In genomic region chr1:183470147-183470960, GRCh38 we compare ENCODE assay signal across 8 cellular contexts. TPM values are rescaled to one million over a fixed set of nuclear protein-coding genes. Genes with fewer than 3 reads are reported as not detected.
A peak's percentile ranks its signal among the peaks of the same experiment; 100 is the strongest.
DNase-seq lines count a peak whose midpoint lies in the region; ATAC-seq, FAIRE-seq and TF ChIP-seq lines count a peak whose summit lies in the region.

No MANE protein-coding gene starts in this region.

- no peak overlapping the region for H3K23ac ChIP-seq in H1 (ENCODE audit: insufficient read length)

- no peak overlapping the region for H3K4ac ChIP-seq in H1 (replicated peaks; ENCODE audit: insufficient read length, low read depth, low read length)

- no peak overlapping the region for H3K14ac ChIP-seq in H1 (ENCODE audit: insufficient read length)

- WGBS in H1 (ENCODE audit: extremely low coverage in 1 of 2, insufficient coverage in 1 of 2, insufficient read length in 1 of 2, insufficient replicate concordance in 2 of 2, low coverage in 1 of 2, low lambda C conversion rate in 2 of 2, missing lambda C conversion rate in 1 of 2), 2 experiments, result 4% methylated on average over 20 of the region's 26 CpGs; no CpG with 5 or more reads in 1 of the 2 experiments
- WGBS in mesodermal cell (ENCODE audit: insufficient coverage in 2 of 2), 2 experiments, result 2 to 3% methylated on average over 20 to 23 of the region's 26 CpGs

- H3K4me1 Mint-ChIP-seq in CD14-positive monocyte, result peaks cover 31% of the 10 kb centered on the region
- peaks cover 23% of the 10 kb centered on the region for H3K4me1 Mint-ChIP-seq in activated CD8-positive, alpha-beta memory T cell treated with anti-CD3 and anti-CD28 coated beads, Interleukin-2, amount 10 ng/mL, durations not matched to agents 7 days and 5 days

- H3K23me2 ChIP-seq in H1 (ENCODE audit: low read depth, low read length), result peaks cover 9% of the 10 kb centered on the region

- no peak overlapping the region for H2BK120ac ChIP-seq in H1 (replicated peaks; ENCODE audit: low read depth, low read length)

- no peak overlapping the region for H2BK12ac ChIP-seq in H1 (ENCODE audit: low read depth, low read length)

- intact Hi-C loops in CD14-positive monocyte (cut with micrococcal nuclease), result loop anchor here (5.0 to 10.0 kb wide), 4 partner anchors 94 to 1284 kb away; partner anchors contain the start of genes ARPC5 (in 1 of the 2) and EDEM3 (in 1 of the 2)

- H3K9me3 Mint-ChIP-seq in CD14-positive monocyte, result peaks cover 0 to 3% (median 0%) of the 10 kb centered on the region in 7 donors
- H3K9me3 Mint-ChIP-seq in activated CD8-positive, alpha-beta memory T cell treated with anti-CD3 and anti-CD28 coated beads, Interleukin-2, amount 10 ng/mL, durations not matched to agents 7 days and 5 days (ENCODE audit: low read depth), result no peaks in the 10 kb centered on the region

- H2AK5ac ChIP-seq in H1 (ENCODE audit: low read depth, low read length), result no peak overlapping the region

- H4K20me1 ChIP-seq in H1 (replicated peaks in 1 of 2; ENCODE audit: control insufficient read depth in 1 of 2, insufficient read depth in 2 of 2, low read length in 2 of 2), result peaks cover 6% of the 10 kb centered on the region in 2 experiments

- H3K56ac ChIP-seq in H1 (replicated peaks; ENCODE audit: insufficient read length, low read depth, low read length), result no peak overlapping the region

- no peak overlapping the region for H4K91ac ChIP-seq in H1 (replicated peaks; ENCODE audit: insufficient read length, low read length)

- H3K4me2 ChIP-seq in H1 (ENCODE audit: insufficient read depth in 1 of 2, low read depth in 2 of 2, low read length in 2 of 2), result peak overlapping the region; percentile 68 to 84

- POLR2A ChIA-PET in H1 (lab: Charles Lee; ENCODE audit: partially characterized antibody), result interaction anchor here (0.9 to 1.4 kb wide), 4 partner anchors 9 to 55 kb away, joined by 3 to 4 read pairs (median 4); no protein-coding TSS in a partner anchor

- H3K18ac ChIP-seq in H1 (ENCODE audit: extremely low read depth, low read length), result no peak overlapping the region

- H3K36me3 Mint-ChIP-seq in CD14-positive monocyte, result no peaks in the 10 kb centered on the region
- peaks cover 12% of the 10 kb centered on the region for H3K36me3 Mint-ChIP-seq in activated CD8-positive, alpha-beta memory T cell treated with anti-CD3 and anti-CD28 coated beads, Interleukin-2, amount 10 ng/mL, durations not matched to agents 7 days and 5 days

- H3K79me1 ChIP-seq in H1 (ENCODE audit: low read depth, low read length), result no peaks in the 10 kb centered on the region; the same call in none of the 2 replicates

- peak; percentile 50 to 55 for TF ChIP-seq RAD21 in H1 (IDR thresholded peaks at IDR 0.05 in 1 of 2, conservative IDR thresholded peaks at IDR 0.05 in 1 of 2; ENCODE audit: low read depth in 2 of 2, low read length in 2 of 2)

- H3K36me3 ChIP-seq in HUES48 (ENCODE audit: control insufficient read depth, insufficient read depth, low read length) (no peaks in the 10 kb centered on the region), H1 (ENCODE audit: control insufficient read depth in 2 of 4, insufficient read depth in 4 of 4, low read length in 3 of 4) (no peaks in the 10 kb centered on the region; a peak in 2 of 8 replicates), mesodermal cell (ENCODE audit: control insufficient read depth, insufficient read depth, low read length) (no peaks in the 10 kb centered on the region)

- H3K9ac ChIP-seq in HUES48 (ENCODE audit: low read depth, low read length), result peak overlapping the region; percentile 99; the same call in 1 of the 2 replicates
- peak overlapping the region in 3 of 4 experiments; percentile 48 to 99 (median 99); a peak in 5 of 7 replicates for H3K9ac ChIP-seq in H1 (replicated peaks in 1 of 4; ENCODE audit: extremely low read depth in 1 of 4, low read depth in 3 of 4, low read length in 3 of 4)

- H3K4me3 ChIP-seq in HUES48 (ENCODE audit: low read depth, low read length) (peak overlapping the region; percentile 89), H1 (ENCODE audit: extremely low read depth in 1 of 4, insufficient read depth in 2 of 4, low read depth in 3 of 4, low read length in 4 of 4) (peak overlapping the region; percentile 89 to 91 (median 90)), mesodermal cell (ENCODE audit: extremely low read depth, insufficient read depth, low read length, poor library complexity, severe bottlenecking) (peak overlapping the region; percentile 95)

- H4K5ac ChIP-seq in H1 (ENCODE audit: insufficient read length, low read depth, low read length), result no peak overlapping the region

- peak overlapping the region; percentile 93; the same call in 1 of the 2 replicates for H2AFZ ChIP-seq in H1 (ENCODE audit: low read length)

- H2BK5ac ChIP-seq in H1 (ENCODE audit: low read depth, low read length), result no peak overlapping the region

- peaks cover 0 to 4% (median 2%) of the 10 kb centered on the region in 3 donors for H3K27me3 Mint-ChIP-seq in CD14-positive monocyte (ENCODE audit: low read depth in 3 of 3)
- H3K27me3 Mint-ChIP-seq in activated CD8-positive, alpha-beta memory T cell treated with anti-CD3 and anti-CD28 coated beads, Interleukin-2, amount 10 ng/mL, durations not matched to agents 7 days and 5 days, result peaks cover 7% of the 10 kb centered on the region

- no peak for FAIRE-seq in H1 (lab: Jason Lieb, UNC)

- H2BK20ac ChIP-seq in H1 (ENCODE audit: low read length), result no peak overlapping the region

- no peak overlapping the region for H2BK15ac ChIP-seq in H1 (ENCODE audit: low read length)

- H3K9me3 ChIP-seq in HUES48 (ENCODE audit: control insufficient read depth, insufficient read depth, low read length), result no peaks in the 10 kb centered on the region
- no peaks in the 10 kb centered on the region for H3K9me3 ChIP-seq in H1 (ENCODE audit: insufficient read depth in 2 of 2, low read depth in 1 of 2, low read length in 1 of 2)
- no peaks in the 10 kb centered on the region for H3K9me3 ChIP-seq in mesodermal cell (ENCODE audit: control insufficient read depth, low read length)

- DNase-seq in CD14-positive monocyte (ENCODE audit: low spot score) (peak; percentile 80), NOMO-1 (lab: John Stamatoyannopoulos, UW; ENCODE audit: unreplicated experiment in 2 of 2) (peak; percentile 82 to 90), H1 (ENCODE audit: low read depth in 1 of 2, low spot score in 2 of 2) (peak in 1 of 2 experiments; percentile 72)
- peak; percentile 94 for DNase-seq in activated CD8-positive, alpha-beta memory T cell treated with anti-CD3 and anti-CD28 coated beads, Interleukin-2, amount 10 ng/mL, durations not matched to agents 7 days and 5 days
- peak; percentile 86 to 92 for DNase-seq in stimulated activated CD8-positive, alpha-beta memory T cell treated with anti-CD3 and anti-CD28 coated beads, Interleukin-15, amount 100 ng/mL, for 4 hours (ENCODE audit: low read depth in 2 of 2)

- peak overlapping the region; percentile 97 to 99 for H3K4me3 Mint-ChIP-seq in CD14-positive monocyte
- H3K4me3 Mint-ChIP-seq in activated CD8-positive, alpha-beta memory T cell treated with anti-CD3 and anti-CD28 coated beads, Interleukin-2, amount 10 ng/mL, durations not matched to agents 7 days and 5 days, result peak overlapping the region; percentile 94

- TF ChIP-seq EP300 in H1 (IDR thresholded peaks at IDR 0.05; ENCODE audit: borderline replicate concordance in 1 of 2, low read depth in 2 of 2, low read length in 2 of 2), result no peak

- H3K79me2 ChIP-seq in H1 (ENCODE audit: control insufficient read depth in 1 of 2, insufficient read depth in 2 of 2, low read length in 2 of 2), result peaks cover 22 to 30% of the 10 kb centered on the region in 2 experiments

- H4K8ac ChIP-seq in H1 (ENCODE audit: extremely low read depth, insufficient read depth, low read length), result no peak overlapping the region

- no peak for TF ChIP-seq POLR2A in H1 (IDR thresholded peaks at IDR 0.05; ENCODE audit: control extremely low read depth in 1 of 2, low read depth in 2 of 2, low read length in 2 of 2)

- peak overlapping the region; percentile 99 for H3K27ac ChIP-seq in HUES48 (ENCODE audit: low read depth, low read length)
- peak overlapping the region; percentile 99; the same call in 1 of the 2 replicates for H3K27ac ChIP-seq in H1 (ENCODE audit: low read depth, low read length)
- peak overlapping the region; percentile 99 for H3K27ac ChIP-seq in mesodermal cell (ENCODE audit: low read depth, low read length, severe bottlenecking)

- peak; percentile 36 for TF ChIP-seq CTCF in CD14-positive monocyte (IDR thresholded peaks at IDR 0.05)
- TF ChIP-seq CTCF in H1 (IDR thresholded peaks at IDR 0.05; ENCODE audit: control extremely low read depth in 1 of 3, insufficient read depth in 1 of 3, low read depth in 1 of 3, low read length in 3 of 3), result peak; percentile 10 to 42 (median 14)

- peak overlapping the region; percentile 99 to 100 (median 100) for H3K27ac Mint-ChIP-seq in CD14-positive monocyte
- peak overlapping the region; percentile 97 for H3K27ac Mint-ChIP-seq in activated CD8-positive, alpha-beta memory T cell treated with anti-CD3 and anti-CD28 coated beads, Interleukin-2, amount 10 ng/mL, durations not matched to agents 7 days and 5 days

- ATAC-seq in GM19468 (IDR thresholded peaks at IDR 0.05; ENCODE audit: extremely low read depth, unreplicated experiment), result peak; percentile 21
- peak; percentile 53 for ATAC-seq in activated CD8-positive, alpha-beta memory T cell treated with anti-CD3 and anti-CD28 coated beads, Interleukin-2, amount 10 ng/mL, durations not matched to agents 7 days and 5 days

- H3K4me1 ChIP-seq in HUES48 (ENCODE audit: control insufficient read depth, insufficient read depth, low read length) (peaks cover 25% of the 10 kb centered on the region), H1 (replicated peaks in 1 of 4; ENCODE audit: control insufficient read depth in 3 of 4, insufficient read depth in 4 of 4, low read length in 3 of 4) (peaks cover 2 to 3% (median 2%) of the 10 kb centered on the region in 4 experiments; a peak in 4 of 7 replicates), mesodermal cell (ENCODE audit: control insufficient read depth, insufficient read depth, low read length, poor library complexity, severe bottlenecking) (peaks cover 3% of the 10 kb centered on the region)

- H3K27me3 ChIP-seq in HUES48 (ENCODE audit: control insufficient read depth, insufficient read depth, low read length) (no peaks in the 10 kb centered on the region), H1 (replicated peaks in 1 of 4; ENCODE audit: control insufficient read depth in 3 of 4, extremely low read depth in 1 of 4, insufficient read depth in 3 of 4, low read length in 3 of 4) (no peaks in the 10 kb centered on the region)

- CTCF ChIA-PET in activated CD8-positive, alpha-beta memory T cell treated with anti-CD3 and anti-CD28 coated beads, Interleukin-2, amount 10 ng/mL, durations not matched to agents 7 days and 5 days (lab: Charles Lee), result interaction anchor here (0.9 to 1.8 kb wide), 7 partner anchors 21 to 215 kb away, joined by 3 to 10 read pairs (median 4); no protein-coding TSS in a partner anchor
- CTCF ChIA-PET in H1 (lab: Charles Lee; ENCODE audit: partially characterized antibody), result interaction anchor here (0.9 to 1.4 kb wide), 2 partner anchors 13 to 15 kb away, joined by 3 to 4 read pairs; no protein-coding TSS in a partner anchor

RNA-seq across cellular contexts. Expression of gene SMG7, which starts 1.9 kb away (rescaled TPM):
- polyA plus RNA-seq in CD14-positive monocyte (10 to 100 TPM; 11.5 to 19.4 TPM), H1 (2011; rRNA removed) (29.9 and 39.3 TPM in 2 replicates)
- 10 to 100 TPM; 80.2 to 87.8 TPM for total RNA-seq in activated CD8-positive, alpha-beta memory T cell treated with anti-CD3 and anti-CD28 coated beads, Interleukin-2, amount 10 ng/mL, durations not matched to agents 7 days and 5 days
- total RNA-seq in H1 (2021; fragmentation: NEBNext Ultra II Directional; extraction: Animal tissue kit (Norgen Biotek cat#: 25700)), result 61.2 and 65.6 TPM in 2 replicates
- 29.6 TPM for polyA plus RNA-seq in H1 (2011; cell fraction: cytosol; rRNA removed)
- polyA plus RNA-seq in H1 (2011; cell fraction: nucleus; rRNA removed), result 43.7 TPM
- polyA plus RNA-seq in H1 (2012, experiment 1 of 2), result 31.0 to 49.0 TPM (median 37.6 TPM) in 4 replicates
- polyA plus RNA-seq in H1 (2012, experiment 2 of 2), result 7.1 TPM
- 41.0 TPM for polyA plus RNA-seq in H1 (2013, experiment 1 of 2)
- 40.7 TPM for polyA plus RNA-seq in H1 (2013, experiment 2 of 2)
- 87.7 and 139 TPM in 2 replicates for polyA minus RNA-seq in H1 (2011; rRNA and poly(A)+ RNA removed)
- polyA minus RNA-seq in H1 (2011; cell fraction: cytosol; rRNA and poly(A)+ RNA removed), result 33.3 TPM
- polyA minus RNA-seq in H1 (2011; cell fraction: nucleus; rRNA and poly(A)+ RNA removed), result 81.4 TPM
- polyA plus RNA-seq in mesodermal cell (2013, experiment 1 of 2), result 37.4 TPM
- 35.4 TPM for polyA plus RNA-seq in mesodermal cell (2013, experiment 2 of 2)

RNA-seq across cellular contexts. Expression of gene NMNAT2, which starts 52.2 kb away (rescaled TPM):
- polyA plus RNA-seq in CD14-positive monocyte, result under 1 TPM in 1 of 2 donors, not detected in 1; 0.22 TPM
- total RNA-seq in activated CD8-positive, alpha-beta memory T cell treated with anti-CD3 and anti-CD28 coated beads, Interleukin-2, amount 10 ng/mL, durations not matched to agents 7 days and 5 days, result not detected
- 20.9 and 23.8 TPM in 2 replicates for total RNA-seq in H1 (2021; fragmentation: NEBNext Ultra II Directional; extraction: Animal tissue kit (Norgen Biotek cat#: 25700))
- polyA plus RNA-seq in H1 (2011; rRNA removed), result 6.5 and 15.7 TPM in 2 replicates
- polyA plus RNA-seq in H1 (2011; cell fraction: cytosol; rRNA removed), result 8.1 TPM
- polyA plus RNA-seq in H1 (2011; cell fraction: nucleus; rRNA removed), result 16.2 TPM
- 11.2 to 17.4 TPM (median 13.5 TPM) in 4 replicates for polyA plus RNA-seq in H1 (2012, experiment 1 of 2)
- 1.3 TPM for polyA plus RNA-seq in H1 (2012, experiment 2 of 2)
- 12.3 TPM for polyA plus RNA-seq in H1 (2013, experiment 1 of 2)
- 14.0 TPM for polyA plus RNA-seq in H1 (2013, experiment 2 of 2)
- 15.5 and 24.1 TPM in 2 replicates for polyA minus RNA-seq in H1 (2011; rRNA and poly(A)+ RNA removed)
- polyA minus RNA-seq in H1 (2011; cell fraction: cytosol; rRNA and poly(A)+ RNA removed), result 5.6 TPM
- 8.1 TPM for polyA minus RNA-seq in H1 (2011; cell fraction: nucleus; rRNA and poly(A)+ RNA removed)
- polyA plus RNA-seq in mesodermal cell (2013, experiment 1 of 2), result 4.2 TPM
- polyA plus RNA-seq in mesodermal cell (2013, experiment 2 of 2), result 2.2 TPM

Comparison
In these comparisons a context has a peak if more than half of its experiments do, and no peak if none do; other contexts are left out.
1. RNA of gene NMNAT2, which starts 52.2 kb away (total RNA-seq): 20.9 to 23.8 TPM in H1; not detected in activated CD8-positive, alpha-beta memory T cell treated with anti-CD3 and anti-CD28 coated beads, Interleukin-2, amount 10 ng/mL, durations not matched to agents 7 days and 5 days; every median in the first group is over 10 times any median in the second.
2. Peak in every context shown above with its lines, with median percentiles within 50 percentile points of each other: H3K27ac ChIP-seq and H3K4me3 ChIP-seq.